27 cellular contexts compared by ENCODE assay signal in genomic region chr11:102985850-102986249, GRCh38. TPM values are rescaled to one million over a fixed set of nuclear protein-coding genes. Genes with fewer than 3 reads are reported as not detected.
"Had no signal": no experiment of that assay in that cellular context is flagged by ENCODE, and none has a peak within 500 bp of the region (broad histone marks: within the 10 kb centered on the region; RNA-seq: fewer than 3 reads in every experiment).

No MANE protein-coding gene starts in this region.

- H3K27ac Mint-ChIP-seq: activated B cell treated with CpG ODN at 0.5 μM for 24 hours; activated CD8-positive, alpha-beta T cell treated with anti-CD3 and anti-CD28 coated beads for 36 hours; activated naive CD8-positive, alpha-beta T cell treated with anti-CD3 and anti-CD28 coated beads, Interleukin-2, amount 10 ng/mL, durations not matched to agents 7 days and 5 days; activated T-helper 2 cell treated with anti-CD3 and anti-CD28 coated beads, Interferon-gamma antibody, Interleukin-2, Interleukin-4, amounts not matched to agents 10 μg/mL and 5 μg/mL and 100 μg/mL, durations not matched to agents 14 hours and 24 hours and 36 hours; naive B cell; stimulated activated naive CD8-positive, alpha-beta T cell treated with anti-CD3 and anti-CD28 coated beads, Interleukin-15, amount 100 ng/mL, for 72 hours; T-helper 2 cell treated with Interferon-gamma antibody and Interleukin-4, amounts not matched to agents 5 μg/mL and 100 μg/mL, for 36 hours had no signal

- FAIRE-seq: kidney, small intestine had no signal

- ATAC-seq: activated CD8-positive, alpha-beta T cell treated with anti-CD3 and anti-CD28 coated beads for 36 hours; body of pancreas; mucosa of descending colon; stimulated activated naive CD8-positive, alpha-beta T cell treated with anti-CD3 and anti-CD28 coated beads, Interleukin-15, amount 100 ng/mL, for 72 hours had no signal

- H3K27me3 ChIP-seq: body of pancreas, ovary, right lobe of liver, suprapubic skin, transverse colon, uterus had no signal

- H3K4me1 Mint-ChIP-seq: activated B cell treated with CpG ODN at 0.5 μM for 24 hours, naive B cell had no signal

- H3K36me3 ChIP-seq: left ventricle myocardium inferior, ovary, right lobe of liver, suprapubic skin, transverse colon, uterus had no signal

- DNase-seq: activated B cell treated with CpG ODN at 0.5 μM for 24 hours; activated CD4-positive, alpha-beta T cell treated with anti-CD3 and anti-CD28 coated beads for 48 hours; activated CD8-positive, alpha-beta T cell treated with anti-CD3 and anti-CD28 coated beads for 36 hours; activated naive CD4-positive, alpha-beta T cell treated with Interleukin-2 at 50 U/mL for 16 hours; activated naive CD8-positive, alpha-beta T cell treated with anti-CD3 and anti-CD28 coated beads, Interleukin-2, amount 10 ng/mL, durations not matched to agents 7 days and 5 days; activated T-cell treated with anti-CD3 and anti-CD28 coated beads, Interleukin-2, amount 50 U/mL, for 1 hour; body of pancreas; dermis blood vessel endothelial cell; glutamatergic neuron; kidney; left ventricle myocardium inferior; mammary epithelial cell; mucosa of descending colon; naive B cell; ovary; right lobe of liver; small intestine; stimulated activated CD4-positive, alpha-beta T cell treated with anti-CD3 and anti-CD28 coated beads, Interleukin-15, amount 100 ng/mL, for 24 hours; stimulated activated CD4-positive, alpha-beta T cell treated with anti-CD3 and anti-CD28 coated beads, Interleukin-2, amount 100 ng/mL, for 48 hours; stimulated activated naive CD8-positive, alpha-beta T cell treated with anti-CD3 and anti-CD28 coated beads, Interleukin-15, amount 100 ng/mL, for 72 hours; transverse colon; uterus had no signal

- H3K4me3 Mint-ChIP-seq: activated B cell treated with CpG ODN at 0.5 μM for 24 hours; activated CD8-positive, alpha-beta T cell treated with anti-CD3 and anti-CD28 coated beads for 36 hours; activated naive CD8-positive, alpha-beta T cell treated with anti-CD3 and anti-CD28 coated beads, Interleukin-2, amount 10 ng/mL, durations not matched to agents 7 days and 5 days; naive B cell; stimulated activated naive CD8-positive, alpha-beta T cell treated with anti-CD3 and anti-CD28 coated beads, Interleukin-15, amount 100 ng/mL, for 72 hours; T-helper 2 cell treated with Interferon-gamma antibody and Interleukin-4, amounts not matched to agents 5 μg/mL and 100 μg/mL, for 36 hours had no signal

- H3K4me3 ChIP-seq: body of pancreas, left ventricle myocardium inferior, mucosa of descending colon, ovary, right lobe of liver, suprapubic skin, transverse colon, uterus had no signal

- H3K36me3 Mint-ChIP-seq: naive B cell had no signal

- H3K9me3 ChIP-seq: body of pancreas, left ventricle myocardium inferior, mucosa of descending colon, ovary, right lobe of liver, suprapubic skin, transverse colon, uterus had no signal

- H3K27ac ChIP-seq: body of pancreas, epithelial cell of prostate, left ventricle myocardium inferior, ovary, right lobe of liver, suprapubic skin, transverse colon, uterus had no signal

- H3K9me3 Mint-ChIP-seq: activated B cell treated with CpG ODN at 0.5 μM for 24 hours; activated CD8-positive, alpha-beta T cell treated with anti-CD3 and anti-CD28 coated beads for 36 hours; activated T-helper 2 cell treated with anti-CD3 and anti-CD28 coated beads, Interferon-gamma antibody, Interleukin-2, Interleukin-4, amounts not matched to agents 10 μg/mL and 5 μg/mL and 100 μg/mL, durations not matched to agents 14 hours and 24 hours and 36 hours; stimulated activated naive CD8-positive, alpha-beta T cell treated with anti-CD3 and anti-CD28 coated beads, Interleukin-15, amount 100 ng/mL, for 72 hours; T-helper 2 cell treated with Interferon-gamma antibody and Interleukin-4, amounts not matched to agents 5 μg/mL and 100 μg/mL, for 36 hours had no signal

- H3K4me1 ChIP-seq: body of pancreas, left ventricle myocardium inferior, right lobe of liver, suprapubic skin, transverse colon, uterus had no signal

RNA-seq across cellular contexts. Expression of gene MMP13, which starts 30.3 kb away (rescaled TPM):
- total RNA-seq: activated B cell treated with CpG ODN at 0.5 μM for 24 hours; activated CD8-positive, alpha-beta T cell treated with anti-CD3 and anti-CD28 coated beads for 36 hours; activated naive CD8-positive, alpha-beta T cell treated with anti-CD3 and anti-CD28 coated beads, Interleukin-2, amount 10 ng/mL, durations not matched to agents 7 days and 5 days; activated T-helper 2 cell treated with anti-CD3 and anti-CD28 coated beads, Interferon-gamma antibody, Interleukin-2, Interleukin-4, amounts not matched to agents 10 μg/mL and 5 μg/mL and 100 μg/mL, durations not matched to agents 14 hours and 24 hours and 36 hours; body of pancreas; cardiac septum; dermis blood vessel endothelial cell; kidney; left ventricle myocardium inferior; mucosa of descending colon; ovary; right lobe of liver; transverse colon; uterus had no signal
- polyA plus RNA-seq: ovary, small intestine had no signal
